In genomic region chr12:46382425-46382973, GRCh38 we compare ENCODE assay signal across 8 cellular contexts. TPM values are rescaled to one million over a fixed set of nuclear protein-coding genes. Genes with fewer than 3 reads are reported as not detected.
DNase-seq lines count a peak whose midpoint lies in the region; ATAC-seq and TF ChIP-seq lines count a peak whose summit lies in the region.

No MANE protein-coding gene starts in this region.

- no peaks in the 10 kb centered on the region for H3K27me3 ChIP-seq in H7 (ENCODE audit: control insufficient read depth, insufficient read depth, low read length)

- H3K4me1 Mint-ChIP-seq in T-helper 2 cell treated with Interferon-gamma antibody and Interleukin-4, amounts not matched to agents 5 μg/mL and 100 μg/mL, for 36 hours (ENCODE audit: low read depth) = peaks cover 51% of the 10 kb centered on the region

- peak overlapping the region; percentile 92 for H3K27ac Mint-ChIP-seq in T-helper 2 cell treated with Interferon-gamma antibody and Interleukin-4, amounts not matched to agents 5 μg/mL and 100 μg/mL, for 36 hours

- no peaks in the 10 kb centered on the region for H3K36me3 ChIP-seq in H7 (replicated peaks; ENCODE audit: control insufficient read depth, insufficient read depth, low read length)

- H3K27me3 Mint-ChIP-seq in T-helper 2 cell treated with Interferon-gamma antibody and Interleukin-4, amounts not matched to agents 5 μg/mL and 100 μg/mL, for 36 hours (ENCODE audit: low read depth) = no peaks in the 10 kb centered on the region

- DNase-seq in H7 (no peak), fibroblast of the aortic adventitia (ENCODE audit: low read depth) (no peak), skeletal muscle cell (ENCODE audit: low read depth) (no peak), NCI-H526 (lab: John Stamatoyannopoulos, UW) (no peak), HK-2 (ENCODE audit: unreplicated experiment) (no peak)
- no peak for DNase-seq in T-helper 2 cell treated with Interferon-gamma antibody and Interleukin-4, amounts not matched to agents 5 μg/mL and 100 μg/mL, for 36 hours (ENCODE audit: low spot score)
- no peak for DNase-seq in stimulated activated CD4-positive, alpha-beta T cell treated with anti-CD3 and anti-CD28 coated beads, Interleukin-2, amount 100 ng/mL, for 24 hours

- H3K4me3 ChIP-seq in H7 (ENCODE audit: insufficient read depth, low read depth, low read length) (peak overlapping the region; percentile 84), fibroblast of the aortic adventitia (ENCODE audit: low read depth, low read length) (peak overlapping the region; percentile 71), skeletal muscle cell (ENCODE audit: low read depth, low read length) (peak overlapping the region; percentile 58)

- peaks cover 3% of the 10 kb centered on the region for H3K36me3 Mint-ChIP-seq in T-helper 2 cell treated with Interferon-gamma antibody and Interleukin-4, amounts not matched to agents 5 μg/mL and 100 μg/mL, for 36 hours (ENCODE audit: low read depth)

- TF ChIP-seq CTCF in fibroblast of the aortic adventitia (IDR thresholded peaks at IDR 0.05; ENCODE audit: insufficient read depth, low read length) = no peak

- no peaks in the 10 kb centered on the region for H3K9me3 Mint-ChIP-seq in T-helper 2 cell treated with Interferon-gamma antibody and Interleukin-4, amounts not matched to agents 5 μg/mL and 100 μg/mL, for 36 hours

- peak overlapping the region; percentile 88 for H3K4me3 Mint-ChIP-seq in T-helper 2 cell treated with Interferon-gamma antibody and Interleukin-4, amounts not matched to agents 5 μg/mL and 100 μg/mL, for 36 hours

- ATAC-seq in GM18870 (IDR thresholded peaks at IDR 0.05; ENCODE audit: unreplicated experiment) = no peak

RNA-seq across cellular contexts. Expression of gene SLC38A2, which starts 9.9 kb away (rescaled TPM):
- total RNA-seq in H7 (2014; rRNA removed; shearing (Covaris generic)) = 166 and 211 TPM in 2 replicates
- 1,199 and 1,239 TPM in 2 replicates for total RNA-seq in fibroblast of the aortic adventitia (ENCODE audit: low replicate concordance)
